In the genomic region with DNA sequence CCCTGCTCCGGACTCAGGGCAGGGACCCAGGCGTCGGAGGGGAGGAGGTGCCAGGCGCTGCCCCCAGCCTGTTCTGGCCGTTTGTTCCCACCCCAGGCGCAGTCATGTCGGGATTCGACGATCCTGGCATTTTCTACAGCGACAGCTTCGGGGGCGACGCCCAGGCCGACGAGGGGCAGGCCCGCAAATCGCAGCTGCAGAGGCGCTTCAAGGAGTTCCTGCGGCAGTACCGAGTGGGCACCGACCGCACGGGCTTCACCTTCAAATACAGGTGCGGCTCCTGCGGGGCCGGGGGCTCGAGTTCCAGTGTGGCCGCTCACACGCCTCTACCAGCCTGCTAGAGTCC, we compare ENCODE assay signal across 8 cellular contexts. TPM values are rescaled to one million over a fixed set of nuclear protein-coding genes. Genes with fewer than 3 reads are reported as not detected.
DNase-seq lines count a peak whose midpoint lies in the region; ATAC-seq and TF ChIP-seq lines count a peak whose summit lies in the region.

No MANE protein-coding gene starts in this region.

- H3K27me3 Mint-ChIP-seq in CD14-positive monocyte (ENCODE audit: low read depth in 3 of 3): no peaks in the 10 kb centered on the region
- H3K27me3 Mint-ChIP-seq in natural killer cell treated with Interleukin-12 subunit alpha and Interleukin-12 subunit beta and Interleukin-15 and Interleukin-18, amount 100 ng/mL, for 72 hours: no peaks in the 10 kb centered on the region

- no peaks in the 10 kb centered on the region for H3K9me3 Mint-ChIP-seq in CD14-positive monocyte
- no peaks in the 10 kb centered on the region for H3K9me3 Mint-ChIP-seq in natural killer cell treated with Interleukin-12 subunit alpha and Interleukin-12 subunit beta and Interleukin-15 and Interleukin-18, amount 100 ng/mL, for 72 hours

- peak overlapping the region in 4 of 7 donors; percentile 91 to 97 (median 94) for H3K27ac Mint-ChIP-seq in CD14-positive monocyte
- H3K27ac Mint-ChIP-seq in natural killer cell treated with Interleukin-12 subunit alpha and Interleukin-12 subunit beta and Interleukin-15 and Interleukin-18, amount 100 ng/mL, for 72 hours: peak overlapping the region; percentile 92 to 98

- no peak for TF ChIP-seq CTCF in CD14-positive monocyte (IDR thresholded peaks at IDR 0.05)

- peak overlapping the region; percentile 56 for H3K27ac ChIP-seq in effector memory CD4-positive, alpha-beta T cell (ENCODE audit: insufficient read depth, low read length, poor library complexity, severe bottlenecking)

- peaks cover 20 to 34% of the 10 kb centered on the region in 2 donors for H3K36me3 Mint-ChIP-seq in CD14-positive monocyte
- H3K36me3 Mint-ChIP-seq in natural killer cell treated with Interleukin-12 subunit alpha and Interleukin-12 subunit beta and Interleukin-15 and Interleukin-18, amount 100 ng/mL, for 72 hours: peaks cover 7% of the 10 kb centered on the region

- peak overlapping the region; percentile 96 for H3K4me3 ChIP-seq in effector memory CD4-positive, alpha-beta T cell (ENCODE audit: insufficient read depth, low read depth, low read length, poor library complexity, severe bottlenecking)

- DNase-seq in CD14-positive monocyte (ENCODE audit: low spot score) (no peak), RKO (ENCODE audit: low spot score) (peak; percentile 26), NCI-H226 (no peak), HuH-7.5 (ENCODE audit: low spot score) (no peak), globus pallidus (ENCODE audit: low spot score) (no peak)
- DNase-seq in effector memory CD4-positive, alpha-beta T cell: no peak
- DNase-seq in natural killer cell treated with Interleukin-12 subunit alpha and Interleukin-12 subunit beta and Interleukin-15 and Interleukin-18, amount 100 ng/mL, for 72 hours (ENCODE audit: low spot score): no peak

- no peaks in the 10 kb centered on the region for H3K9me3 ChIP-seq in effector memory CD4-positive, alpha-beta T cell (ENCODE audit: control insufficient read depth, low read length)

- H3K4me3 Mint-ChIP-seq in CD14-positive monocyte: peak overlapping the region; percentile 97
- H3K4me3 Mint-ChIP-seq in natural killer cell treated with Interleukin-12 subunit alpha and Interleukin-12 subunit beta and Interleukin-15 and Interleukin-18, amount 100 ng/mL, for 72 hours: peak overlapping the region; percentile 97

- no peaks in the 10 kb centered on the region for H3K27me3 ChIP-seq in effector memory CD4-positive, alpha-beta T cell (replicated peaks; ENCODE audit: control insufficient read depth, insufficient read depth, low read length, poor library complexity, severe bottlenecking)

- intact Hi-C loops in CD14-positive monocyte (cut with micrococcal nuclease): no loop called here

- H3K4me1 Mint-ChIP-seq in CD14-positive monocyte: peaks cover 49% of the 10 kb centered on the region
- H3K4me1 Mint-ChIP-seq in natural killer cell treated with Interleukin-12 subunit alpha and Interleukin-12 subunit beta and Interleukin-15 and Interleukin-18, amount 100 ng/mL, for 72 hours (ENCODE audit: low read depth in 2 of 2): peaks cover 15 to 21% of the 10 kb centered on the region in 2 donors

- peaks cover 6% of the 10 kb centered on the region for H3K4me1 ChIP-seq in effector memory CD4-positive, alpha-beta T cell (ENCODE audit: control insufficient read depth, insufficient read depth, low read length, poor library complexity, severe bottlenecking)

- peak; percentile 17 for ATAC-seq in GM21737 (IDR thresholded peaks at IDR 0.05; ENCODE audit: unreplicated experiment)
- peak in 1 of 2 donors; percentile 32 for ATAC-seq in natural killer cell treated with Interleukin-12 subunit alpha and Interleukin-12 subunit beta and Interleukin-15 and Interleukin-18, amount 100 ng/mL, for 72 hours

- H3K36me3 ChIP-seq in effector memory CD4-positive, alpha-beta T cell (ENCODE audit: control insufficient read depth, insufficient read depth, low read length): peaks cover 12% of the 10 kb centered on the region

RNA-seq across cellular contexts. Expression of a gene that starts 0.4 kb away (rescaled TPM):
- polyA plus RNA-seq in CD14-positive monocyte: 10 to 100 TPM; 23.4 to 25.5 TPM
- 100 to 1,000 TPM; 169 to 339 TPM for total RNA-seq in natural killer cell treated with Interleukin-12 subunit alpha and Interleukin-12 subunit beta and Interleukin-15 and Interleukin-18, amount 100 ng/mL, for 72 hours

RNA-seq across cellular contexts. Expression of a gene that starts 19.4 kb away (rescaled TPM):
- 100 to 1,000 TPM; 180 to 233 TPM for polyA plus RNA-seq in CD14-positive monocyte
- 1 to 10 TPM; 4.9 to 7.3 TPM for total RNA-seq in natural killer cell treated with Interleukin-12 subunit alpha and Interleukin-12 subunit beta and Interleukin-15 and Interleukin-18, amount 100 ng/mL, for 72 hours
